In genomic region chr4:75672461-75673026, GRCh38 we compare ENCODE assay signal across 8 cellular contexts. TPM values are rescaled to one million over a fixed set of nuclear protein-coding genes. Genes with fewer than 3 reads are reported as not detected.
DNase-seq lines count a peak whose midpoint lies in the region; ATAC-seq, FAIRE-seq and TF ChIP-seq lines count a peak whose summit lies in the region.

No MANE protein-coding gene starts in this region.

- H3F3A ChIP-seq in PC-3 (ENCODE audit: low read length, unreplicated experiment) = peaks cover 5% of the 10 kb centered on the region

- FAIRE-seq in GM19239 (lab: Jason Lieb, UNC) = peak; percentile 14

- POLR2A ChIA-PET in PC-3 (lab: Charles Lee; ENCODE audit: unreplicated experiment) = interaction anchor here (2.7 kb wide), 1 partner anchor 51 kb away, joined by 15 read pairs; the partner anchor contains the start of gene USO1

- H3K4me1 ChIP-seq in PC-3 (ENCODE audit: insufficient read depth, low read length) = peaks cover 20% of the 10 kb centered on the region
- H3K4me1 ChIP-seq in fibroblast of lung (ENCODE audit: control insufficient read depth, extremely low read depth, insufficient read depth, low read length) = peaks cover 8% of the 10 kb centered on the region

- H3K4me3 Mint-ChIP-seq in CD14-positive monocyte (peak overlapping the region; percentile 97 to 98), natural killer cell (peak overlapping the region; percentile 98)
- peak overlapping the region; percentile 82 to 99 for H3K4me3 Mint-ChIP-seq in activated T-cell treated with anti-CD3 and anti-CD28 coated beads, Interleukin-2, amount 50 U/mL, for 72 hours

- H3K79me2 ChIP-seq in PC-3 (ENCODE audit: low read length) = peaks cover 57% of the 10 kb centered on the region
- H3K79me2 ChIP-seq in fibroblast of lung (ENCODE audit: control insufficient read depth, insufficient read depth, low read length) = peaks cover 57% of the 10 kb centered on the region

- H4K20me1 ChIP-seq in PC-3 (ENCODE audit: low read length) (peaks cover 48% of the 10 kb centered on the region), fibroblast of lung (ENCODE audit: control insufficient read depth, extremely low read depth, insufficient read depth, low read length) (peaks cover 4% of the 10 kb centered on the region)

- H3K9me3 Mint-ChIP-seq in CD14-positive monocyte = peaks cover 0 to 6% (median 0%) of the 10 kb centered on the region in 7 donors
- no peaks in the 10 kb centered on the region for H3K9me3 Mint-ChIP-seq in activated T-cell treated with anti-CD3 and anti-CD28 coated beads, Interleukin-2, amount 50 U/mL, for 72 hours
- H3K9me3 Mint-ChIP-seq in natural killer cell = no peaks in the 10 kb centered on the region

- H3K4me3 ChIP-seq in PC-3 (ENCODE audit: low read length) (peak overlapping the region; percentile 100), fibroblast of lung (replicated peaks in 1 of 4; ENCODE audit: control extremely low read depth in 1 of 4, insufficient read depth in 1 of 4, low read depth in 3 of 4, low read length in 4 of 4) (peak overlapping the region; percentile 77 to 99 (median 90))

- peaks cover 0 to 3% of the 10 kb centered on the region in 2 donors for H3K36me3 Mint-ChIP-seq in CD14-positive monocyte
- H3K36me3 Mint-ChIP-seq in activated T-cell treated with anti-CD3 and anti-CD28 coated beads, Interleukin-2, amount 50 U/mL, for 72 hours (ENCODE audit: insufficient read depth in 2 of 2) = peaks cover 12 to 17% of the 10 kb centered on the region in 2 donors
- H3K36me3 Mint-ChIP-seq in natural killer cell = no peaks in the 10 kb centered on the region

- H2AFZ ChIP-seq in PC-3 (ENCODE audit: low read length) (peak overlapping the region; percentile 73), fibroblast of lung (ENCODE audit: low read length) (peak overlapping the region; percentile 84)

- H3K27ac ChIP-seq in PC-3 (ENCODE audit: low read length) (peak overlapping the region; percentile 80), fibroblast of lung (ENCODE audit: insufficient read depth, low read length) (peak overlapping the region; percentile 81)

- CTCF ChIA-PET in PC-3 (lab: Charles Lee) = no interaction called here

- H3K4me2 ChIP-seq in PC-3 (ENCODE audit: low read length) (peak overlapping the region; percentile 96), fibroblast of lung (ENCODE audit: extremely low read depth, insufficient read depth, low read length) (peak overlapping the region; percentile 85)

- no TSS peak for BruUV-seq in PC-3 (replicated peaks; lab: Mats Ljungman, UMichigan)

- H3K27me3 Mint-ChIP-seq in CD14-positive monocyte (ENCODE audit: low read depth in 3 of 3) = no peaks in the 10 kb centered on the region
- H3K27me3 Mint-ChIP-seq in activated T-cell treated with anti-CD3 and anti-CD28 coated beads, Interleukin-2, amount 50 U/mL, for 72 hours (ENCODE audit: low read depth) = no peaks in the 10 kb centered on the region
- H3K27me3 Mint-ChIP-seq in natural killer cell (ENCODE audit: low read depth in 2 of 2) = no peaks in the 10 kb centered on the region

- peaks cover 37% of the 10 kb centered on the region for H3K4me1 Mint-ChIP-seq in CD14-positive monocyte
- peaks cover 50% of the 10 kb centered on the region for H3K4me1 Mint-ChIP-seq in activated T-cell treated with anti-CD3 and anti-CD28 coated beads, Interleukin-2, amount 50 U/mL, for 72 hours (ENCODE audit: low read depth)
- peaks cover 55 to 61% of the 10 kb centered on the region in 2 donors for H3K4me1 Mint-ChIP-seq in natural killer cell

- DNase-seq in CD14-positive monocyte (ENCODE audit: low spot score) (peak; percentile 56), GM19239 (ENCODE audit: insufficient read length, low spot score) (peak; percentile 47), PC-3 (peak; percentile 48), fibroblast of lung (ENCODE audit: low read depth in 2 of 2) (peak; percentile 39 to 53), natural killer cell (peak; percentile 73)
- peak; percentile 88 to 89 for DNase-seq in activated T-cell treated with anti-CD3 and anti-CD28 coated beads, Interleukin-2, amount 50 U/mL, for 72 hours
- DNase-seq in stimulated activated naive CD4-positive, alpha-beta T cell treated with Interleukin-2 at 50 U/mL for 16 hours (lab: John Stamatoyannopoulos, UW) = peak; percentile 74

- ATAC-seq in HG03442 (IDR thresholded peaks at IDR 0.05; ENCODE audit: unreplicated experiment) (peak; percentile 20), PC-3 (peak; percentile 25), natural killer cell (peak; percentile 15 to 36 (median 32))
- ATAC-seq in activated T-cell treated with anti-CD3 and anti-CD28 coated beads, Interleukin-2, amount 50 U/mL, for 72 hours (replicated peaks in 1 of 2) = peak; percentile 27 to 34

- intact Hi-C loops in CD14-positive monocyte (cut with micrococcal nuclease) (loop anchor here (2.0 to 5.0 kb wide), 2 partner anchors 52 to 55 kb away; partner anchors contain the start of gene USO1 (in 1 of the 2)), PC-3 (cut with micrococcal nuclease) (loop anchor here (1.0 kb wide), 2 partner anchors 52 to 158 kb away; partner anchors contain the start of genes RCHY1, THAP6 and USO1), natural killer cell (cut with micrococcal nuclease) (loop anchor here (1.0 to 5.0 kb wide), 5 partner anchors 14 to 158 kb away; partner anchors contain the start of genes CDKL2, RCHY1, THAP6 and USO1)

- TF ChIP-seq CTCF in CD14-positive monocyte (IDR thresholded peaks at IDR 0.05) = no peak
- no peak for TF ChIP-seq CTCF in PC-3 (conservative IDR thresholded peaks at IDR 0.05; ENCODE audit: low read depth, low read length)
- no peak for TF ChIP-seq CTCF in fibroblast of lung (conservative IDR thresholded peaks at IDR 0.05 in 1 of 2, IDR thresholded peaks at IDR 0.05 in 1 of 2; ENCODE audit: low read depth in 1 of 2, low read length in 2 of 2)
- TF ChIP-seq CTCF in natural killer cell (IDR thresholded peaks at IDR 0.05) = no peak

- H3K36me3 ChIP-seq in PC-3 (ENCODE audit: low read depth, low read length) (no peaks in the 10 kb centered on the region), fibroblast of lung (ENCODE audit: control insufficient read depth, insufficient read depth, low read length) (no peaks in the 10 kb centered on the region)

- H3K27me3 ChIP-seq in PC-3 (ENCODE audit: low read length) = no peaks in the 10 kb centered on the region
- H3K27me3 ChIP-seq in fibroblast of lung (ENCODE audit: control insufficient read depth, insufficient read depth, low read length) = no peaks in the 10 kb centered on the region

- H3K9me2 ChIP-seq in PC-3 (replicated peaks; ENCODE audit: low read length) = no peaks in the 10 kb centered on the region

- H3K9me3 ChIP-seq in PC-3 (ENCODE audit: low read length) (no peaks in the 10 kb centered on the region), fibroblast of lung (ENCODE audit: control insufficient read depth, insufficient read depth, low read depth, low read length) (no peaks in the 10 kb centered on the region)

- peak overlapping the region; percentile 95 to 98 (median 97) for H3K27ac Mint-ChIP-seq in CD14-positive monocyte
- H3K27ac Mint-ChIP-seq in activated T-cell treated with anti-CD3 and anti-CD28 coated beads, Interleukin-2, amount 50 U/mL, for 72 hours = peak overlapping the region; percentile 87
- peak overlapping the region; percentile 98 to 99 for H3K27ac Mint-ChIP-seq in natural killer cell

- H3K9ac ChIP-seq in PC-3 (ENCODE audit: low read length) (peak overlapping the region; percentile 94), fibroblast of lung (ENCODE audit: insufficient read depth, low read length) (peak overlapping the region; percentile 90)

RNA-seq across cellular contexts. Expression of gene G3BP2, which starts 0.7 kb away (rescaled TPM):
- polyA plus RNA-seq in CD14-positive monocyte (10 to 100 TPM; 74.2 to 92.3 TPM), fibroblast of lung (124 and 143 TPM in 2 replicates)
- total RNA-seq in PC-3 (2014; rRNA removed) (63.2 and 68.7 TPM in 2 replicates), fibroblast of lung (140 and 143 TPM in 2 replicates), natural killer cell (100 to 1,000 TPM; 204 to 233 (median 214) TPM)
- total RNA-seq in activated T-cell treated with anti-CD3 and anti-CD28 coated beads, Interleukin-2, amount 50 U/mL, for 72 hours = 100 to 1,000 TPM; 204 to 212 TPM
- 85.9 and 98.8 TPM in 2 replicates for polyA plus RNA-seq in fibroblast of lung (2012)
- polyA minus RNA-seq in fibroblast of lung (ENCODE audit: low replicate concordance) = 10.6 and 12.2 TPM in 2 replicates

RNA-seq across cellular contexts. Expression of gene CDKL2, which starts 42.2 kb away (rescaled TPM):
- polyA plus RNA-seq in CD14-positive monocyte = not detected
- total RNA-seq in PC-3 (2014; rRNA removed) = 0.55 and 0.69 TPM in 2 replicates
- 1 to 10 TPM; 1.3 to 2.2 TPM for total RNA-seq in activated T-cell treated with anti-CD3 and anti-CD28 coated beads, Interleukin-2, amount 50 U/mL, for 72 hours
- 1.8 and 2.3 TPM in 2 replicates for total RNA-seq in fibroblast of lung
- polyA plus RNA-seq in fibroblast of lung = 0.40 and 0.44 TPM in 2 replicates
- polyA plus RNA-seq in fibroblast of lung (2012) = 0.17 and 0.22 TPM in 2 replicates
- polyA minus RNA-seq in fibroblast of lung (ENCODE audit: low replicate concordance) = not detected in 2 replicates
- total RNA-seq in natural killer cell = under 1 TPM; 0.19 to 0.63 (median 0.32) TPM

RNA-seq across cellular contexts. Expression of gene USO1, which starts 51.8 kb away (rescaled TPM):
- polyA plus RNA-seq in CD14-positive monocyte (10 to 100 TPM; 17.5 to 26.9 TPM), fibroblast of lung (83.5 and 130 TPM in 2 replicates)
- total RNA-seq in PC-3 (2014; rRNA removed) (29.9 and 34.3 TPM in 2 replicates), fibroblast of lung (101 and 123 TPM in 2 replicates), natural killer cell (10 to 100 TPM; 29.7 to 38.4 (median 32.2) TPM)
- 10 to 100 TPM; 42.0 to 51.7 TPM for total RNA-seq in activated T-cell treated with anti-CD3 and anti-CD28 coated beads, Interleukin-2, amount 50 U/mL, for 72 hours
- polyA plus RNA-seq in fibroblast of lung (2012) = 56.4 and 82.8 TPM in 2 replicates
- 24.2 and 27.1 TPM in 2 replicates for polyA minus RNA-seq in fibroblast of lung (ENCODE audit: low replicate concordance)

Comparison
In these comparisons a context has a peak if more than half of its experiments do, and no peak if none do; other contexts are left out.
1. Peak in every context shown above with its lines: DNase-seq, ATAC-seq, H3K4me3 ChIP-seq and H3K27ac ChIP-seq.